ENCODE assay signal across 13 cellular contexts in the genomic region with DNA sequence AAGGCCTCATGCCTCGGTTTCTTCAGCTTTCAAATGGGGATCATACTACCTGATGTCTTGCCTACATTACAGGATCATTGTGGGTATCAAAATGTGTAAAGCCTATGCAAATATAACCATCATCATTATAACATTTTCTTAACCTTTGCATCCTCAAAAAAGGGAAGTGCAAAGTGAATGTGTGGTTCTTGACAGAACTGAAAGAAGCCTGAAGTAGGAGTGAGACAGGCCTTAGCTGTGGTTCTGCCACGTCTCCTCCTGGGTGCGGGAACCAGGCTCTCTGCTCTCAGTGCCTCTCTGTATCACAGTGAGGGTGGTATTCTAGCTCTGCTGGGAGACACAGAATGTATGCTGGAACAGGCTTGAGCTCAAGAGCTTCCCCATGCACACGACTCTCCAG.
DNase-seq lines count a peak whose midpoint lies in the region; ATAC-seq, FAIRE-seq and TF ChIP-seq lines count a peak whose summit lies in the region.
"Had no signal": no experiment of that assay in that cellular context is flagged by ENCODE, and none has a peak within 500 bp of the region (broad histone marks: within the 10 kb centered on the region; RNA-seq: fewer than 3 reads in every experiment).

No MANE protein-coding gene starts in this region.

- no peaks in the 10 kb centered on the region for H4K20me1 ChIP-seq in GM12878 (ENCODE audit: control insufficient read depth, insufficient read depth)

- in situ Hi-C loops in GM12878 (cut with MboI): no loop called here
- in situ Hi-C loops in ACHN (cut with HindIII; ENCODE audit: low pct_ligation_motif_present, low pct_unique_long_range_greater_than_20kb, low sequenced_read_pairs): no loop called here

- RAD21 ChIA-PET in GM12878 (lab: Charles Lee; ENCODE audit: unreplicated experiment): interaction anchor here (0.9 to 1.6 kb wide), 5 partner anchors 14 to 203 kb away, joined by 3 to 9 read pairs (median 3); no protein-coding TSS in a partner anchor

- POLR2A ChIA-PET in GM12878 (lab: Charles Lee): interaction anchor here (0.6 to 0.7 kb wide), 2 partner anchors 122 to 146 kb away, joined by 3 to 5 read pairs; no protein-coding TSS in a partner anchor

- H3K79me2 ChIP-seq in GM12878 (ENCODE audit: control insufficient read depth, insufficient read depth, low read length): no peaks in the 10 kb centered on the region

- H3K4me3 ChIP-seq in GM12878 (no peak overlapping the region), sigmoid colon (no peak overlapping the region)
- H3K4me3 ChIP-seq: colonic mucosa, skin epidermis, vagina had no signal

- no TSS peak for BruUV-seq in GM12878 (replicated peaks; lab: Mats Ljungman, UMichigan)

- TF ChIP-seq EP300 in GM12878 (IDR thresholded peaks at IDR 0.05; ENCODE audit: borderline replicate concordance in 1 of 2, control insufficient read depth in 1 of 2, low read depth in 2 of 2, low read length in 2 of 2) (peak; percentile 75 to 85; a peak in 3 of 4 replicates), sigmoid colon (IDR thresholded peaks at IDR 0.05) (no peak)

- no peak for TF ChIP-seq CTCF in GM12878 (IDR thresholded peaks at IDR 0.05 in 2 of 3, conservative IDR thresholded peaks at IDR 0.05 in 1 of 3; ENCODE audit: control insufficient read depth in 2 of 3, extremely low read depth in 1 of 3, insufficient read depth in 1 of 3, low read depth in 3 of 3, low read length in 3 of 3)
- no peak for TF ChIP-seq CTCF in sigmoid colon (IDR thresholded peaks at IDR 0.05)

- 12% methylated on average over 4 of the region's 4 CpGs for WGBS in GM12878 (ENCODE audit: insufficient coverage, insufficient replicate concordance, low lambda C conversion rate, missing lambda C conversion rate)
- 69 to 76% methylated on average over 4 of the region's 4 CpGs for WGBS in sigmoid colon, 2 donors

- ATAC-seq in GM19467 (IDR thresholded peaks at IDR 0.05; ENCODE audit: unreplicated experiment) (peak; percentile 98), HG03108 (IDR thresholded peaks at IDR 0.05; ENCODE audit: unreplicated experiment) (peak; percentile 79), GM12878 (peak; percentile 96)

- peaks cover 11% of the 10 kb centered on the region; the same call in 2 of the 3 replicates for H3K9me3 ChIP-seq in GM12878 (replicated peaks; ENCODE audit: control insufficient read depth, insufficient read depth, low read length)
- H3K9me3 ChIP-seq in sigmoid colon: peaks cover 0 to 7% (median 0%) of the 10 kb centered on the region in 4 donors
- H3K9me3 ChIP-seq: colonic mucosa, vagina had no signal

- peak; percentile 41; the same call in 1 of the 2 replicates for TF ChIP-seq POLR2A in GM12878 (IDR thresholded peaks at IDR 0.05; ENCODE audit: low read depth, low read length)
- TF ChIP-seq POLR2A in sigmoid colon (IDR thresholded peaks at IDR 0.05): no peak

- peak; percentile 61 for DNase-seq in GM18507 (ENCODE audit: extremely low spot score, insufficient read length, low read depth)
- DNase-seq in GM12878 (ENCODE audit: low read depth, low spot score): peak; percentile 76
- DNase-seq in ACHN: no peak
- no peak for DNase-seq in NOMO-1 treated with DMSO at 0.1 percent for 48 hours (lab: John Stamatoyannopoulos, UW; ENCODE audit: unreplicated experiment)
- DNase-seq in H4 (ENCODE audit: low spot score): no peak
- DNase-seq in sigmoid colon: no peak
- DNase-seq: colonic mucosa, NCI-H1092, T1000 had no signal

- FAIRE-seq in GM18507 (lab: Jason Lieb, UNC): peak; percentile 89
- FAIRE-seq in GM12878 (lab: Jason Lieb, UNC): peak; percentile 97

- H3K9ac ChIP-seq in GM12878 (ENCODE audit: control insufficient read depth, insufficient read depth, low read length): no peak overlapping the region

- CTCF ChIA-PET in GM12878 (lab: Yijun Ruan, JAX): no interaction called here

- H3K27ac ChIP-seq in GM12878 (ENCODE audit: control insufficient read depth, insufficient read depth) (peak overlapping the region; percentile 40; the same call in 1 of the 2 replicates), sigmoid colon (no peak overlapping the region)
- H3K27ac ChIP-seq: colonic mucosa, vagina had no signal

- peak overlapping the region; percentile 39; the same call in 1 of the 2 replicates for H2AFZ ChIP-seq in GM12878 (ENCODE audit: control insufficient read depth, low read depth, low read length)

- SMC1A ChIA-PET in GM12878 (lab: Charles Lee; ENCODE audit: uncharacterized antibody, unreplicated experiment): interaction anchor here (0.8 to 1.7 kb wide), 12 partner anchors 13 to 245 kb away, joined by 3 to 6 read pairs (median 3); no protein-coding TSS in a partner anchor

- TF ChIP-seq RAD21 in GM12878 (IDR thresholded peaks at IDR 0.05; ENCODE audit: insufficient read depth, low read depth, low read length): peak; percentile 11; the same call in 1 of the 2 replicates

- H3K27me3 ChIP-seq in GM12878 (replicated peaks in 1 of 2; ENCODE audit: control insufficient read depth in 2 of 2, insufficient read depth in 2 of 2, low read length in 1 of 2) (no peaks in the 10 kb centered on the region), sigmoid colon (no peaks in the 10 kb centered on the region)
- H3K27me3 ChIP-seq: colonic mucosa, vagina had no signal

- intact Hi-C loops in GM12878 (cut with micrococcal nuclease; ENCODE audit: unreplicated experiment) (loop anchor here (2.0 to 5.0 kb wide), 5 partner anchors 75 to 209 kb away; no protein-coding TSS in a partner anchor), sigmoid colon (cut with DNase I) (no loop called here)

- H3K36me3 ChIP-seq in GM12878 (ENCODE audit: control insufficient read depth in 2 of 2, insufficient read depth in 2 of 2, low read length in 1 of 2): no peaks in the 10 kb centered on the region
- no peaks in the 10 kb centered on the region for H3K36me3 ChIP-seq in sigmoid colon
- H3K36me3 ChIP-seq: colonic mucosa, vagina had no signal

- H3K4me1 ChIP-seq in GM12878 (ENCODE audit: control insufficient read depth, insufficient read depth, low read length) (peaks cover 19% of the 10 kb centered on the region), sigmoid colon (peaks cover 0 to 13% (median 9%) of the 10 kb centered on the region in 4 donors)
- H3K4me1 ChIP-seq: colonic mucosa had no signal

- H3K4me2 ChIP-seq in GM12878 (ENCODE audit: control insufficient read depth, insufficient read depth): peak overlapping the region; percentile 67

TF ChIP-seq in GM12878, 131 proteins besides CTCF, POLR2A, EP300 and RAD21 (continues in another document):
- no peak for TF ChIP-seq ZNF384 (IDR thresholded peaks at IDR 0.05; ENCODE audit: borderline replicate concordance, low read depth, low read length)
- 0 out of 2 replicates have a peak, but pooled peaks have one; percentile 0 for TF ChIP-seq SMARCA5 (IDR thresholded peaks at IDR 0.05)
- no peak for TF ChIP-seq ZNF207 (IDR thresholded peaks at IDR 0.05; ENCODE audit: borderline replicate concordance)
- TF ChIP-seq NBN (IDR thresholded peaks at IDR 0.05): no peak
- no peak for TF ChIP-seq CEBPB (IDR thresholded peaks at IDR 0.05; ENCODE audit: borderline replicate concordance in 1 of 2, low read depth in 2 of 2, low read length in 2 of 2)
- no peak; the same call in 1 of the 2 replicates for TF ChIP-seq SMC3 (IDR thresholded peaks at IDR 0.05; ENCODE audit: borderline replicate concordance, low read length)
- no peak for TF ChIP-seq NFYA (IDR thresholded peaks at IDR 0.05; ENCODE audit: borderline replicate concordance, low read depth, low read length)
- peak; percentile 28; the same call in 1 of the 2 replicates for TF ChIP-seq ZNF24 (IDR thresholded peaks at IDR 0.05)
- 0 out of 2 replicates have a peak, but pooled peaks have one; percentile 30 for TF ChIP-seq POLR2AphosphoS5 (IDR thresholded peaks at IDR 0.05; ENCODE audit: low read length)
- no peak for TF ChIP-seq NRF1 (conservative IDR thresholded peaks at IDR 0.05; ENCODE audit: low read depth, low read length)
- no peak for TF ChIP-seq HDAC2 (IDR thresholded peaks at IDR 0.05)
- 0 out of 2 replicates have a peak, but pooled peaks have one; percentile 4 for TF ChIP-seq MEF2A (IDR thresholded peaks at IDR 0.05; ENCODE audit: insufficient read depth, low read depth, low read length)
- TF ChIP-seq, protein P1, sequence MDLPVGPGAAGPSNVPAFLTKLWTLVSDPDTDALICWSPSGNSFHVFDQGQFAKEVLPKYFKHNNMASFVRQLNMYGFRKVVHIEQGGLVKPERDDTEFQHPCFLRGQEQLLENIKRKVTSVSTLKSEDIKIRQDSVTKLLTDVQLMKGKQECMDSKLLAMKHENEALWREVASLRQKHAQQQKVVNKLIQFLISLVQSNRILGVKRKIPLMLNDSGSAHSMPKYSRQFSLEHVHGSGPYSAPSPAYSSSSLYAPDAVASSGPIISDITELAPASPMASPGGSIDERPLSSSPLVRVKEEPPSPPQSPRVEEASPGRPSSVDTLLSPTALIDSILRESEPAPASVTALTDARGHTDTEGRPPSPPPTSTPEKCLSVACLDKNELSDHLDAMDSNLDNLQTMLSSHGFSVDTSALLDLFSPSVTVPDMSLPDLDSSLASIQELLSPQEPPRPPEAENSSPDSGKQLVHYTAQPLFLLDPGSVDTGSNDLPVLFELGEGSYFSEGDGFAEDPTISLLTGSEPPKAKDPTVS (IDR thresholded peaks at IDR 0.05; ENCODE audit: low read depth, low read length): no peak
- TF ChIP-seq SPI1 (IDR thresholded peaks at IDR 0.05; ENCODE audit: borderline replicate concordance, insufficient read depth, low read depth, low read length): peak; percentile 100

Comparison
In these comparisons a context has a peak if more than half of its experiments do, and no peak if none do; other contexts are left out.
1. DNase-seq: peak in GM18507 (single experiment) and GM12878 (single experiment); none in ACHN (single experiment), NOMO-1 treated with DMSO at 0.1 percent for 48 hours (single experiment), H4 (single experiment) and sigmoid colon (single experiment).
2. Peak in every context shown above with its lines, with median percentiles within 50 percentile points of each other: ATAC-seq.